ENCODE assay signal across 2 cellular contexts in the genomic region with DNA sequence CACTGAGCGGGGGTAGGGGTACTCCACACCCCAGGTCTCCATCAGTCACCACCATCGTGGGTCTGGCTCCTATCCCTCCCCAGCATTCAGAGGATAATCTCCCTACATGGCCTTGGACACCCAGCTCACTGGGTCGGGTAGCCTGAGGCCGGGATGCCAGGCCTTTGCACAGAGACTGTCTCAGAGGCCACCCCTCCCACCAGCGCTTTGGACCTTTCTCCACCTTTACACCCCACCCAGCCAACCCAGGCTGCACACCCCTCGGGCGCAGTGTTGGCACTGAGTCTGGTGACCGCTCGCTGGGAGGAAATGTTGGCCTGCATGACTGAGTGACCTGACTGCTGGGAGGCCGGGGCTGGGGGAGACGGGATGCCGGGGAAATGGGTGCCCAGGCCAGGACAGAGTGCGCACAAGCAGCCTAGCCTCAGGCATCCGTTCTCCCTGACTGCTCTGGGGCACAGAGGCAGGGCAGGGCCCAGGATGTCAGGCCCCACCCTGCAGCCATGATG.
A peak's percentile ranks its signal among the peaks of the same experiment; 100 is the strongest.
TF ChIP-seq lines count a peak whose summit lies in the region.

No MANE protein-coding gene starts in this region.

TF ChIP-seq in A549, 52 proteins besides CTCF, POLR2A, EP300 and RAD21 (continued from another document):
- TF ChIP-seq EHMT2 (IDR thresholded peaks at IDR 0.05; ENCODE audit: low read depth) = no peak
- TF ChIP-seq, protein P1, sequence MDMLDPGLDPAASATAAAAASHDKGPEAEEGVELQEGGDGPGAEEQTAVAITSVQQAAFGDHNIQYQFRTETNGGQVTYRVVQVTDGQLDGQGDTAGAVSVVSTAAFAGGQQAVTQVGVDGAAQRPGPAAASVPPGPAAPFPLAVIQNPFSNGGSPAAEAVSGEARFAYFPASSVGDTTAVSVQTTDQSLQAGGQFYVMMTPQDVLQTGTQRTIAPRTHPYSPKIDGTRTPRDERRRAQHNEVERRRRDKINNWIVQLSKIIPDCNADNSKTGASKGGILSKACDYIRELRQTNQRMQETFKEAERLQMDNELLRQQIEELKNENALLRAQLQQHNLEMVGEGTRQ (IDR thresholded peaks at IDR 0.05) = no peak
- peak; percentile 44; the same call in 1 of the 2 replicates for TF ChIP-seq JUNB (IDR thresholded peaks at IDR 0.05)
- TF ChIP-seq, protein P2, sequence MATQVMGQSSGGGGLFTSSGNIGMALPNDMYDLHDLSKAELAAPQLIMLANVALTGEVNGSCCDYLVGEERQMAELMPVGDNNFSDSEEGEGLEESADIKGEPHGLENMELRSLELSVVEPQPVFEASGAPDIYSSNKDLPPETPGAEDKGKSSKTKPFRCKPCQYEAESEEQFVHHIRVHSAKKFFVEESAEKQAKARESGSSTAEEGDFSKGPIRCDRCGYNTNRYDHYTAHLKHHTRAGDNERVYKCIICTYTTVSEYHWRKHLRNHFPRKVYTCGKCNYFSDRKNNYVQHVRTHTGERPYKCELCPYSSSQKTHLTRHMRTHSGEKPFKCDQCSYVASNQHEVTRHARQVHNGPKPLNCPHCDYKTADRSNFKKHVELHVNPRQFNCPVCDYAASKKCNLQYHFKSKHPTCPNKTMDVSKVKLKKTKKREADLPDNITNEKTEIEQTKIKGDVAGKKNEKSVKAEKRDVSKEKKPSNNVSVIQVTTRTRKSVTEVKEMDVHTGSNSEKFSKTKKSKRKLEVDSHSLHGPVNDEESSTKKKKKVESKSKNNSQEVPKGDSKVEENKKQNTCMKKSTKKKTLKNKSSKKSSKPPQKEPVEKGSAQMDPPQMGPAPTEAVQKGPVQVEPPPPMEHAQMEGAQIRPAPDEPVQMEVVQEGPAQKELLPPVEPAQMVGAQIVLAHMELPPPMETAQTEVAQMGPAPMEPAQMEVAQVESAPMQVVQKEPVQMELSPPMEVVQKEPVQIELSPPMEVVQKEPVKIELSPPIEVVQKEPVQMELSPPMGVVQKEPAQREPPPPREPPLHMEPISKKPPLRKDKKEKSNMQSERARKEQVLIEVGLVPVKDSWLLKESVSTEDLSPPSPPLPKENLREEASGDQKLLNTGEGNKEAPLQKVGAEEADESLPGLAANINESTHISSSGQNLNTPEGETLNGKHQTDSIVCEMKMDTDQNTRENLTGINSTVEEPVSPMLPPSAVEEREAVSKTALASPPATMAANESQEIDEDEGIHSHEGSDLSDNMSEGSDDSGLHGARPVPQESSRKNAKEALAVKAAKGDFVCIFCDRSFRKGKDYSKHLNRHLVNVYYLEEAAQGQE (IDR thresholded peaks at IDR 0.05) = no peak
- TF ChIP-seq, protein P3, sequence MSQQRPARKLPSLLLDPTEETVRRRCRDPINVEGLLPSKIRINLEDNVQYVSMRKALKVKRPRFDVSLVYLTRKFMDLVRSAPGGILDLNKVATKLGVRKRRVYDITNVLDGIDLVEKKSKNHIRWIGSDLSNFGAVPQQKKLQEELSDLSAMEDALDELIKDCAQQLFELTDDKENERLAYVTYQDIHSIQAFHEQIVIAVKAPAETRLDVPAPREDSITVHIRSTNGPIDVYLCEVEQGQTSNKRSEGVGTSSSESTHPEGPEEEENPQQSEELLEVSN (IDR thresholded peaks at IDR 0.05; ENCODE audit: borderline replicate concordance, low read depth) = no peak
- TF ChIP-seq GATA3 (IDR thresholded peaks at IDR 0.05; ENCODE audit: borderline replicate concordance) = peak; percentile 53
- no peak for TF ChIP-seq NFE2L2 (conservative IDR thresholded peaks at IDR 0.05; ENCODE audit: low read length)
- no peak for TF ChIP-seq SREBF2 (IDR thresholded peaks at IDR 0.05)
TF ChIP-seq in A549: peak in this region for 5.

TF ChIP-seq in HCT116, 20 proteins besides CTCF, POLR2A, EP300 and RAD21 (continued from another document):
- TF ChIP-seq, protein P4, sequence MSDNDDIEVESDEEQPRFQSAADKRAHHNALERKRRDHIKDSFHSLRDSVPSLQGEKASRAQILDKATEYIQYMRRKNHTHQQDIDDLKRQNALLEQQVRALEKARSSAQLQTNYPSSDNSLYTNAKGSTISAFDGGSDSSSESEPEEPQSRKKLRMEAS (IDR thresholded peaks at IDR 0.05) = no peak
- no peak for TF ChIP-seq YY1 (IDR thresholded peaks at IDR 0.05; ENCODE audit: extremely low read depth, insufficient replicate concordance, low read depth, low read length)
- TF ChIP-seq SP1 (IDR thresholded peaks at IDR 0.05; ENCODE audit: low read depth) = no peak
- no peak for TF ChIP-seq SIN3A (IDR thresholded peaks at IDR 0.05; ENCODE audit: low read depth)
- TF ChIP-seq CEBPB (IDR thresholded peaks at IDR 0.05; ENCODE audit: low read depth) = no peak
- no peak for TF ChIP-seq JUND (IDR thresholded peaks at IDR 0.05)
- no peak for TF ChIP-seq ZFX (IDR thresholded peaks at IDR 0.05)
- TF ChIP-seq, protein P5, sequence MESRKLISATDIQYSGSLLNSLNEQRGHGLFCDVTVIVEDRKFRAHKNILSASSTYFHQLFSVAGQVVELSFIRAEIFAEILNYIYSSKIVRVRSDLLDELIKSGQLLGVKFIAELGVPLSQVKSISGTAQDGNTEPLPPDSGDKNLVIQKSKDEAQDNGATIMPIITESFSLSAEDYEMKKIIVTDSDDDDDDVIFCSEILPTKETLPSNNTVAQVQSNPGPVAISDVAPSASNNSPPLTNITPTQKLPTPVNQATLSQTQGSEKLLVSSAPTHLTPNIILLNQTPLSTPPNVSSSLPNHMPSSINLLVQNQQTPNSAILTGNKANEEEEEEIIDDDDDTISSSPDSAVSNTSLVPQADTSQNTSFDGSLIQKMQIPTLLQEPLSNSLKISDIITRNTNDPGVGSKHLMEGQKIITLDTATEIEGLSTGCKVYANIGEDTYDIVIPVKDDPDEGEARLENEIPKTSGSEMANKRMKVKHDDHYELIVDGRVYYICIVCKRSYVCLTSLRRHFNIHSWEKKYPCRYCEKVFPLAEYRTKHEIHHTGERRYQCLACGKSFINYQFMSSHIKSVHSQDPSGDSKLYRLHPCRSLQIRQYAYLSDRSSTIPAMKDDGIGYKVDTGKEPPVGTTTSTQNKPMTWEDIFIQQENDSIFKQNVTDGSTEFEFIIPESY (IDR thresholded peaks at IDR 0.05; ENCODE audit: extremely low read depth, insufficient replicate concordance, low read length) = no peak
- TF ChIP-seq, protein P2 (IDR thresholded peaks at IDR 0.05; ENCODE audit: low read depth) = no peak
- TF ChIP-seq EGR1 (IDR thresholded peaks at IDR 0.05; ENCODE audit: low read depth) = no peak
- TF ChIP-seq, protein P6, sequence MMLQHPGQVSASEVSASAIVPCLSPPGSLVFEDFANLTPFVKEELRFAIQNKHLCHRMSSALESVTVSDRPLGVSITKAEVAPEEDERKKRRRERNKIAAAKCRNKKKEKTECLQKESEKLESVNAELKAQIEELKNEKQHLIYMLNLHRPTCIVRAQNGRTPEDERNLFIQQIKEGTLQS (IDR thresholded peaks at IDR 0.05) = no peak
- TF ChIP-seq POLR2AphosphoS5 (IDR thresholded peaks at IDR 0.05; ENCODE audit: low read depth, low read length) = no peak
